In genomic region chr1:12231276-12231595, GRCh38 we compare ENCODE assay signal across 8 cellular contexts. TPM values are rescaled to one million over a fixed set of nuclear protein-coding genes. Genes with fewer than 3 reads are reported as not detected.
DNase-seq lines count a peak whose midpoint lies in the region; ATAC-seq and TF ChIP-seq lines count a peak whose summit lies in the region.

No MANE protein-coding gene starts in this region.

- peaks cover 10% of the 10 kb centered on the region for H3K4me1 Mint-ChIP-seq in T-helper 2 cell treated with Interferon-gamma antibody and Interleukin-4, amounts not matched to agents 5 μg/mL and 100 μg/mL, for 36 hours (ENCODE audit: low read depth)

- peak overlapping the region; percentile 77 to 100 (median 99) for H3K9ac ChIP-seq in subcutaneous abdominal adipose tissue (ENCODE audit: low read length in 5 of 5)

- H3K27me3 Mint-ChIP-seq in T-helper 2 cell treated with Interferon-gamma antibody and Interleukin-4, amounts not matched to agents 5 μg/mL and 100 μg/mL, for 36 hours (ENCODE audit: low read depth): peaks cover 6% of the 10 kb centered on the region

- intact Hi-C loops in ascending aorta (cut with DNase I): loop anchor here (5.0 kb wide), 1 partner anchor 426 kb away; no protein-coding TSS in a partner anchor

- H3K27ac ChIP-seq in ascending aorta (peak overlapping the region; percentile 80 to 89), subcutaneous abdominal adipose tissue (ENCODE audit: low read depth, low read length) (peak overlapping the region; percentile 89)

- peaks cover 5% of the 10 kb centered on the region for H3K36me3 Mint-ChIP-seq in T-helper 2 cell treated with Interferon-gamma antibody and Interleukin-4, amounts not matched to agents 5 μg/mL and 100 μg/mL, for 36 hours (ENCODE audit: low read depth)

- TF ChIP-seq CTCF in ascending aorta (IDR thresholded peaks at IDR 0.05): no peak

- DNase-seq in T-helper 2 cell treated with Interferon-gamma antibody and Interleukin-4, amounts not matched to agents 5 μg/mL and 100 μg/mL, for 36 hours (ENCODE audit: low spot score): no peak
- no peak for DNase-seq in T-helper 2 cell
- no peak for DNase-seq in ascending aorta (ENCODE audit: low spot score in 2 of 2)
- peak; percentile 32 for DNase-seq in kidney tubule cell (ENCODE audit: low spot score)
- DNase-seq in NCI-H774 (lab: John Stamatoyannopoulos, UW): no peak
- no peak for DNase-seq in NOMO-1 treated with DMSO at 0.1 percent for 48 hours (lab: John Stamatoyannopoulos, UW; ENCODE audit: unreplicated experiment)

- peak overlapping the region; percentile 95 to 99 for H3K4me3 ChIP-seq in ascending aorta
- peak overlapping the region; percentile 70 to 97 (median 94) for H3K4me3 ChIP-seq in subcutaneous abdominal adipose tissue (ENCODE audit: low read depth in 1 of 5, low read length in 5 of 5)

- H3K9me3 Mint-ChIP-seq in T-helper 2 cell treated with Interferon-gamma antibody and Interleukin-4, amounts not matched to agents 5 μg/mL and 100 μg/mL, for 36 hours: no peaks in the 10 kb centered on the region

- ATAC-seq in HG03025 (IDR thresholded peaks at IDR 0.05; ENCODE audit: low FRiP score, unreplicated experiment): no peak

- H3K4me3 Mint-ChIP-seq in T-helper 2 cell treated with Interferon-gamma antibody and Interleukin-4, amounts not matched to agents 5 μg/mL and 100 μg/mL, for 36 hours: peak overlapping the region; percentile 86

- no peak overlapping the region for H3K27ac Mint-ChIP-seq in T-helper 2 cell treated with Interferon-gamma antibody and Interleukin-4, amounts not matched to agents 5 μg/mL and 100 μg/mL, for 36 hours

- H3K27me3 ChIP-seq in ascending aorta (no peaks in the 10 kb centered on the region), subcutaneous abdominal adipose tissue (ENCODE audit: control insufficient read depth in 5 of 5, insufficient read depth in 4 of 5, low read length in 5 of 5) (no peaks in the 10 kb centered on the region)

- H3K4me1 ChIP-seq in ascending aorta (peaks cover 4 to 10% of the 10 kb centered on the region in 2 donors), subcutaneous abdominal adipose tissue (ENCODE audit: control insufficient read depth in 5 of 5, insufficient read depth in 5 of 5, low read length in 5 of 5) (peaks cover 3 to 24% (median 15%) of the 10 kb centered on the region in 5 donors)

- H3K9me3 ChIP-seq in ascending aorta: no peaks in the 10 kb centered on the region
- no peaks in the 10 kb centered on the region for H3K9me3 ChIP-seq in subcutaneous abdominal adipose tissue (ENCODE audit: control insufficient read depth in 5 of 5, low read length in 5 of 5)

- H3K36me3 ChIP-seq in ascending aorta (peaks cover 0 to 10% of the 10 kb centered on the region in 2 donors), subcutaneous abdominal adipose tissue (ENCODE audit: control insufficient read depth in 5 of 5, insufficient read depth in 5 of 5, low read length in 5 of 5) (peaks cover 5 to 15% (median 9%) of the 10 kb centered on the region in 5 donors)

RNA-seq across cellular contexts. Expression of gene VPS13D, which starts 1.4 kb away (rescaled TPM):
- total RNA-seq in ascending aorta: 28.3 TPM
